ENCODE assay signal across 10 cellular contexts in genomic region chr21:42991992-42992740, GRCh38. TPM values are rescaled to one million over a fixed set of nuclear protein-coding genes. Genes with fewer than 3 reads are reported as not detected.
DNase-seq lines count a peak whose midpoint lies in the region; ATAC-seq and TF ChIP-seq lines count a peak whose summit lies in the region.
"Had no signal": no experiment of that assay in that cellular context is flagged by ENCODE, and none has a peak within 500 bp of the region (broad histone marks: within the 10 kb centered on the region; RNA-seq: fewer than 3 reads in every experiment).

No MANE protein-coding gene starts in this region.

- H3K4me3 Mint-ChIP-seq in nephron: no peak overlapping the region
- H3K4me3 Mint-ChIP-seq in activated CD4-positive, alpha-beta T cell treated with anti-CD3 and anti-CD28 coated beads, Interleukin-2, amount 10 ng/mL, durations not matched to agents 7 days and 5 days: no peak overlapping the region

- no peaks in the 10 kb centered on the region for H3K27me3 ChIP-seq in PC-3 (ENCODE audit: low read length)
- no peaks in the 10 kb centered on the region for H3K27me3 ChIP-seq in esophagus squamous epithelium

- peaks cover 15% of the 10 kb centered on the region; the same call in 1 of the 2 replicates for H3K79me2 ChIP-seq in PC-3 (ENCODE audit: low read length)

- H3K4me2 ChIP-seq in PC-3 (ENCODE audit: low read length): no peak overlapping the region

- no peak overlapping the region for H3K27ac ChIP-seq in PC-3 (ENCODE audit: low read length)
- H3K27ac ChIP-seq in esophagus squamous epithelium: peak overlapping the region in 3 of 4 donors; percentile 31 to 50 (median 37)
- H3K27ac ChIP-seq: epithelial cell of prostate had no signal

- WGBS in esophagus squamous epithelium, 2 donors: 69 to 70% methylated on average over 10 to 16 of the region's 16 CpGs

- CTCF ChIA-PET in PC-3 (lab: Charles Lee): no interaction called here
- CTCF ChIA-PET in activated CD4-positive, alpha-beta T cell treated with anti-CD3 and anti-CD28 coated beads, Interleukin-2, amount 10 ng/mL, durations not matched to agents 7 days and 5 days (lab: Charles Lee): interaction anchor here (0.7 kb wide), 2 partner anchors 10 to 772 kb away, joined by 3 read pairs; no protein-coding TSS in a partner anchor

- no peaks in the 10 kb centered on the region for H4K20me1 ChIP-seq in PC-3 (ENCODE audit: low read length)

- no peaks in the 10 kb centered on the region for H3K36me3 ChIP-seq in PC-3 (ENCODE audit: low read depth, low read length)
- H3K36me3 ChIP-seq in esophagus squamous epithelium: no peaks in the 10 kb centered on the region

- peaks cover under 1% of the 10 kb centered on the region for H3K9me3 Mint-ChIP-seq in nephron
- H3K9me3 Mint-ChIP-seq in activated CD4-positive, alpha-beta T cell treated with anti-CD3 and anti-CD28 coated beads, Interleukin-2, amount 10 ng/mL, durations not matched to agents 7 days and 5 days: no peaks in the 10 kb centered on the region

- TF ChIP-seq POLR2A in esophagus squamous epithelium (IDR thresholded peaks at IDR 0.05): no peak

- H3F3A ChIP-seq in PC-3 (ENCODE audit: low read length, unreplicated experiment): no peaks in the 10 kb centered on the region

- DNase-seq in AG10803 (ENCODE audit: low read depth) (peak; percentile 88), PC-3 (peak; percentile 60), esophagus squamous epithelium (lab: John Stamatoyannopoulos, UW) (no peak), NCI-H526 (lab: John Stamatoyannopoulos, UW) (no peak), SW480 (ENCODE audit: low spot score) (no peak)
- DNase-seq in effector CD4-positive, alpha-beta T cell: no peak
- DNase-seq in activated CD4-positive, alpha-beta T cell treated with anti-CD3 and anti-CD28 coated beads, Interleukin-2, amount 10 ng/mL, durations not matched to agents 7 days and 5 days: no peak
- DNase-seq: DMS 273 treated with DMSO at 0.1 percent for 48 hours had no signal

- BruUV-seq in PC-3 (replicated peaks; lab: Mats Ljungman, UMichigan): no TSS peak

- peaks cover 7% of the 10 kb centered on the region for H3K36me3 Mint-ChIP-seq in nephron (ENCODE audit: low read depth)
- peaks cover 5% of the 10 kb centered on the region for H3K36me3 Mint-ChIP-seq in activated CD4-positive, alpha-beta T cell treated with anti-CD3 and anti-CD28 coated beads, Interleukin-2, amount 10 ng/mL, durations not matched to agents 7 days and 5 days (ENCODE audit: low read depth)

- peaks cover 19% of the 10 kb centered on the region for H3K4me1 Mint-ChIP-seq in nephron
- peaks cover 21% of the 10 kb centered on the region for H3K4me1 Mint-ChIP-seq in activated CD4-positive, alpha-beta T cell treated with anti-CD3 and anti-CD28 coated beads, Interleukin-2, amount 10 ng/mL, durations not matched to agents 7 days and 5 days

- POLR2A ChIA-PET in PC-3 (lab: Charles Lee; ENCODE audit: unreplicated experiment): no interaction called here
- POLR2A ChIA-PET in activated CD4-positive, alpha-beta T cell treated with anti-CD3 and anti-CD28 coated beads, Interleukin-2, amount 10 ng/mL, durations not matched to agents 7 days and 5 days (lab: Charles Lee): interaction anchor here (0.5 kb wide), 1 partner anchor 12 kb away, joined by 3 read pairs; no protein-coding TSS in a partner anchor

- no peak overlapping the region for H3K4me3 ChIP-seq in AG10803 (ENCODE audit: low read length)
- no peak overlapping the region for H3K4me3 ChIP-seq in PC-3 (ENCODE audit: low read length)
- H3K4me3 ChIP-seq in esophagus squamous epithelium: no peak overlapping the region

- peak; percentile 78 for ATAC-seq in PC-3

- H3K4me1 ChIP-seq in PC-3 (ENCODE audit: insufficient read depth, low read length) (no peaks in the 10 kb centered on the region), esophagus squamous epithelium (peaks cover 0 to 15% (median 0%) of the 10 kb centered on the region in 3 donors)

- intact Hi-C loops in PC-3 (cut with micrococcal nuclease): no loop called here
- intact Hi-C loops in esophagus squamous epithelium (cut with DNase I): no loop called here

- H3K9me2 ChIP-seq in PC-3 (replicated peaks; ENCODE audit: low read length): no peaks in the 10 kb centered on the region

- H3K9ac ChIP-seq in PC-3 (ENCODE audit: low read length): no peak overlapping the region

- H3K27ac Mint-ChIP-seq in nephron: peak overlapping the region; percentile 87 to 96 (median 92)
- no peak overlapping the region for H3K27ac Mint-ChIP-seq in activated CD4-positive, alpha-beta T cell treated with anti-CD3 and anti-CD28 coated beads, Interleukin-2, amount 10 ng/mL, durations not matched to agents 7 days and 5 days

- no peaks in the 10 kb centered on the region for H3K27me3 Mint-ChIP-seq in nephron (ENCODE audit: low read depth)
- H3K27me3 Mint-ChIP-seq in activated CD4-positive, alpha-beta T cell treated with anti-CD3 and anti-CD28 coated beads, Interleukin-2, amount 10 ng/mL, durations not matched to agents 7 days and 5 days: no peaks in the 10 kb centered on the region

- no peak overlapping the region for H2AFZ ChIP-seq in PC-3 (ENCODE audit: low read length)

- TF ChIP-seq CTCF in AG10803 (conservative IDR thresholded peaks at IDR 0.05; ENCODE audit: low read length) (no peak), PC-3 (conservative IDR thresholded peaks at IDR 0.05; ENCODE audit: low read depth, low read length) (no peak), esophagus squamous epithelium (IDR thresholded peaks at IDR 0.05) (no peak), nephron (IDR thresholded peaks at IDR 0.05; ENCODE audit: unreplicated experiment in 3 of 3) (no peak)

- H3K9me3 ChIP-seq in PC-3 (ENCODE audit: low read length) (no peaks in the 10 kb centered on the region), esophagus squamous epithelium (no peaks in the 10 kb centered on the region)

RNA-seq across cellular contexts. Expression of gene PKNOX1, which starts 17.8 kb away (rescaled TPM):
- total RNA-seq in PC-3 (2014; rRNA removed): 14.9 and 19.7 TPM in 2 replicates
- total RNA-seq in esophagus squamous epithelium: 10 to 100 TPM in 2 of 4 donors, 1 to 10 TPM in 2; 7.7 to 19.6 (median 9.5) TPM
- 10 to 100 TPM; 28.7 to 30.1 TPM for total RNA-seq in activated CD4-positive, alpha-beta T cell treated with anti-CD3 and anti-CD28 coated beads, Interleukin-2, amount 10 ng/mL, durations not matched to agents 7 days and 5 days

Comparison
In these comparisons a context has a peak if more than half of its experiments do, and no peak if none do; other contexts are left out.
1. DNase-seq: peak in AG10803 (single experiment) and PC-3 (single experiment); none in esophagus squamous epithelium (single experiment), effector CD4-positive, alpha-beta T cell (single experiment), activated CD4-positive, alpha-beta T cell treated with anti-CD3 and anti-CD28 coated beads, Interleukin-2, amount 10 ng/mL, durations not matched to agents 7 days and 5 days (single experiment), NCI-H526 (0 of 2) and SW480 (single experiment).